In genomic region chr9:8579661-8580060, GRCh38 we compare ENCODE assay signal across 18 cellular contexts.
DNase-seq lines count a peak whose midpoint lies in the region; ATAC-seq, FAIRE-seq and TF ChIP-seq lines count a peak whose summit lies in the region.
"Had no signal": no experiment of that assay in that cellular context is flagged by ENCODE, and none has a peak within 500 bp of the region (broad histone marks: within the 10 kb centered on the region; RNA-seq: fewer than 3 reads in every experiment).

No MANE protein-coding gene starts in this region.

- H3K4me3 ChIP-seq in HEK293 (ENCODE audit: low read depth, low read length) (no peak overlapping the region), SJCRH30 (no peak overlapping the region), pancreas (no peak overlapping the region)

- H3K4me1 ChIP-seq in HEK293 (ENCODE audit: control insufficient read depth, insufficient read depth, low read length) (no peaks in the 10 kb centered on the region), SJCRH30 (peaks cover 10% of the 10 kb centered on the region), foreskin keratinocyte (peaks cover 4% of the 10 kb centered on the region), pancreas (peaks cover 0 to 6% (median 0%) of the 10 kb centered on the region in 3 donors)

- H3K27me3 ChIP-seq in SJCRH30 (no peaks in the 10 kb centered on the region), foreskin keratinocyte (no peaks in the 10 kb centered on the region), pancreas (no peaks in the 10 kb centered on the region)

- POLR2A ChIA-PET in HEK293 (lab: Yijun Ruan, JAX) = interaction anchor here (0.5 kb wide), 1 partner anchor 19 kb away, joined by 4 read pairs; no protein-coding TSS in a partner anchor

- TF ChIP-seq CTCF in HEK293 (tag by site-specific recombination; IDR thresholded peaks at IDR 0.05) (no peak), foreskin keratinocyte (conservative IDR thresholded peaks at IDR 0.05) (no peak), pancreas (IDR thresholded peaks at IDR 0.05) (no peak)

- H3K27ac ChIP-seq in HEK293 (ENCODE audit: extremely low read depth, low read depth, low read length) (no peak overlapping the region), SJCRH30 (no peak overlapping the region), foreskin keratinocyte (no peak overlapping the region), pancreas (peak overlapping the region in 2 of 4 donors; percentile 6 to 16)
- H3K27ac ChIP-seq: C4-2B had no signal

- intact Hi-C loops in pancreas (cut with DNase I) = no loop called here

- WGBS in pancreas, 2 donors = 35 to 45% methylated on average over 2 of the region's 2 CpGs

- no peak for FAIRE-seq in pancreas (lab: Jason Lieb, UNC)

- no peaks in the 10 kb centered on the region for H3K9me3 ChIP-seq in HEK293 (ENCODE audit: control insufficient read depth, insufficient read depth, low read depth, low read length)
- H3K9me3 ChIP-seq in SJCRH30 (replicated peaks) = no peaks in the 10 kb centered on the region
- H3K9me3 ChIP-seq in pancreas = no peaks in the 10 kb centered on the region

- peak; percentile 13 to 62 for DNase-seq in SJCRH30
- DNase-seq in foreskin keratinocyte = peak; percentile 46 to 75
- DNase-seq in pancreas = no peak
- DNase-seq in T1000 (lab: John Stamatoyannopoulos, UW) = no peak
- no peak for DNase-seq in T-helper 1 cell
- DNase-seq: DMS 273 treated with DMSO at 0.1 percent for 48 hours, EL, H9, NCI-H1105 treated with DMSO at 0.1 percent for 48 hours, NCI-H1694 treated with DMSO at 0.1 percent for 48 hours, NCI-H2107, NCI-H345, NCI-H82, PC-3 had no signal

- CTCF ChIA-PET in HEK293 (lab: Yijun Ruan, JAX) = no interaction called here

- no peaks in the 10 kb centered on the region for H3K36me3 ChIP-seq in HEK293 (ENCODE audit: control insufficient read depth in 2 of 2, insufficient read depth in 1 of 2, low read length in 2 of 2)
- H3K36me3 ChIP-seq in SJCRH30 = no peaks in the 10 kb centered on the region
- no peaks in the 10 kb centered on the region for H3K36me3 ChIP-seq in pancreas

- peak; percentile 97 for ATAC-seq in foreskin keratinocyte
- peak; percentile 31 to 59 (median 46) for ATAC-seq in pancreas
- ATAC-seq in HG02973 (IDR thresholded peaks at IDR 0.05; ENCODE audit: unreplicated experiment) = no peak
- no peak for ATAC-seq in HG03135 (IDR thresholded peaks at IDR 0.05; ENCODE audit: unreplicated experiment)
- ATAC-seq: PC-3 had no signal

TF ChIP-seq in HEK293, 187 proteins besides CTCF, POLR2A, EP300 and RAD21:
- no peak for TF ChIP-seq ZBTB1 (tag by site-specific recombination; IDR thresholded peaks at IDR 0.05)
- no peak for TF ChIP-seq ZNF24 (tag by site-specific recombination; IDR thresholded peaks at IDR 0.05)
- no peak for TF ChIP-seq ZBTB21 (tag by site-specific recombination; IDR thresholded peaks at IDR 0.05)
- no peak for TF ChIP-seq ZFP69B (tag by site-specific recombination; IDR thresholded peaks at IDR 0.05)
- TF ChIP-seq ZNF10 (tag by site-specific recombination; IDR thresholded peaks at IDR 0.05) = 0 out of 2 replicates have a peak, but pooled peaks have one; percentile 50
TF ChIP-seq in HEK293: peak in this region for 1.

Comparison
In these comparisons a context has a peak if more than half of its experiments do, and no peak if none do; other contexts are left out.
1. DNase-seq: peak in SJCRH30 (2 of 2) and foreskin keratinocyte (2 of 2); none in pancreas (0 of 6), T1000 (single experiment) and T-helper 1 cell (0 of 5).
2. ATAC-seq: peak in foreskin keratinocyte (single experiment) and pancreas (4 of 4); none in HG02973 (single experiment) and HG03135 (single experiment).